ENCODE assay signal across 1 cellular context in genomic region chr18:59994357-59994756, GRCh38.
TF ChIP-seq lines count a peak whose summit lies in the region.

No MANE protein-coding gene starts in this region.

TF ChIP-seq in HepG2, 621 proteins besides CTCF, POLR2A, EP300 and RAD21 (continued from another document):
- no peak for TF ChIP-seq ZNF318 (CRISPR knock-in tag; IDR thresholded peaks at IDR 0.05)
- no peak for TF ChIP-seq ZBTB14 (CRISPR knock-in tag; IDR thresholded peaks at IDR 0.05)
- TF ChIP-seq ZSCAN29 (CRISPR knock-in tag; conservative IDR thresholded peaks at IDR 0.05): no peak
- no peak for TF ChIP-seq ZNF614 (CRISPR knock-in tag; IDR thresholded peaks at IDR 0.05; ENCODE audit: borderline replicate concordance)
- TF ChIP-seq EED (CRISPR knock-in tag; IDR thresholded peaks at IDR 0.05): no peak
- no peak for TF ChIP-seq ZNF335 (CRISPR knock-in tag; IDR thresholded peaks at IDR 0.05)
- no peak for TF ChIP-seq PLRG1 (conservative IDR thresholded peaks at IDR 0.05)
- TF ChIP-seq POGK (CRISPR knock-in tag; conservative IDR thresholded peaks at IDR 0.05): no peak
- no peak for TF ChIP-seq SALL1 (CRISPR knock-in tag; IDR thresholded peaks at IDR 0.05)
- no peak for TF ChIP-seq ZFY (CRISPR knock-in tag; IDR thresholded peaks at IDR 0.05)
